Comparison of ENCODE assay signal across 17 cellular contexts in genomic region chr4:54844911-54845310, GRCh38.
DNase-seq lines count a peak whose midpoint lies in the region; ATAC-seq lines count a peak whose summit lies in the region.
"Had no signal": no experiment of that assay in that cellular context is flagged by ENCODE, and none has a peak within 500 bp of the region (broad histone marks: within the 10 kb centered on the region; RNA-seq: fewer than 3 reads in every experiment).

No MANE protein-coding gene starts in this region.

- no peaks in the 10 kb centered on the region for H3K79me1 ChIP-seq in neuronal stem cell (ENCODE audit: low read depth, low read length)

- H3K27me3 ChIP-seq in Karpas-422 (ENCODE audit: low read length) (no peaks in the 10 kb centered on the region), neuronal stem cell (ENCODE audit: control insufficient read depth in 3 of 3, insufficient read depth in 3 of 3, low read depth in 1 of 3, low read length in 3 of 3) (no peaks in the 10 kb centered on the region)
- H3K27me3 ChIP-seq: BLaER1 treated with 17β-estradiol and CSF1 and Interleukin-3, amounts not matched to agents 10 nM and 100 nM had no signal

- DNase-seq in DMS53 (lab: John Stamatoyannopoulos, UW) (peak; percentile 16), DMS53 treated with DMSO at 0.1 percent for 48 hours (lab: John Stamatoyannopoulos, UW; ENCODE audit: unreplicated experiment) (no peak), Karpas-422 (peak; percentile 28), neuronal stem cell (ENCODE audit: low spot score) (no peak), SHP77 treated with DMSO at 0.1 percent for 48 hours (lab: John Stamatoyannopoulos, UW) (no peak), Right ventricle myocardium inferior (ENCODE audit: missing footprints) (no peak), HK-2 (ENCODE audit: unreplicated experiment) (no peak)
- DNase-seq: AML-193; Caco-2; Calu3; CD4-positive, alpha-beta T cell; CD8-positive, alpha-beta T cell; GF-D8 had no signal

- H2AFZ ChIP-seq in Karpas-422 (ENCODE audit: low read length), result no peak overlapping the region
- H2AFZ ChIP-seq in neuronal stem cell (ENCODE audit: low read length), result no peak overlapping the region

- no peak overlapping the region for H2BK5ac ChIP-seq in neuronal stem cell (ENCODE audit: low read length)

- no peaks in the 10 kb centered on the region for H3K79me2 ChIP-seq in Karpas-422 (ENCODE audit: low read length)

- H2AK5ac ChIP-seq in neuronal stem cell (ENCODE audit: low read depth, low read length), result no peak overlapping the region

- H4K8ac ChIP-seq in neuronal stem cell (ENCODE audit: low read depth, low read length), result no peak overlapping the region

- H2BK12ac ChIP-seq in neuronal stem cell (ENCODE audit: low read length), result no peak overlapping the region

- H3K4me3 ChIP-seq in Karpas-422 (ENCODE audit: low read length), result peak overlapping the region; percentile 64
- H3K4me3 ChIP-seq in neuronal stem cell (ENCODE audit: low read length in 2 of 2), result no peak overlapping the region
- H3K4me3 ChIP-seq: A549; BLaER1 treated with 17β-estradiol and CSF1 and Interleukin-3, amounts not matched to agents 10 nM and 100 nM had no signal

- H3K14ac ChIP-seq in neuronal stem cell (ENCODE audit: low read length), result no peak overlapping the region

- peak overlapping the region; percentile 61 for H3K18ac ChIP-seq in neuronal stem cell (ENCODE audit: low read length)

- H3K9me3 ChIP-seq in Karpas-422 (ENCODE audit: low read length) (no peaks in the 10 kb centered on the region), neuronal stem cell (replicated peaks in 1 of 2; ENCODE audit: control insufficient read depth in 2 of 2, insufficient read depth in 1 of 2, low read depth in 1 of 2, low read length in 2 of 2) (no peaks in the 10 kb centered on the region)
- H3K9me3 ChIP-seq: A549; BLaER1 treated with 17β-estradiol and CSF1 and Interleukin-3, amounts not matched to agents 10 nM and 100 nM; Caco-2 had no signal

- no CpG with 5 or more reads among the region's 2 CpGs for WGBS in neuronal stem cell (ENCODE audit: extremely low coverage in 2 of 2, insufficient read length in 2 of 2, insufficient replicate concordance in 1 of 2), 2 donors

- no peak overlapping the region for H3K23ac ChIP-seq in neuronal stem cell (ENCODE audit: low read depth, low read length, poor library complexity)

- H4K20me1 ChIP-seq in Karpas-422 (ENCODE audit: insufficient read depth, low read depth, low read length), result no peaks in the 10 kb centered on the region
- H4K20me1 ChIP-seq: BLaER1 treated with 17β-estradiol and CSF1 and Interleukin-3, amounts not matched to agents 10 nM and 100 nM had no signal

- H3K4me2 ChIP-seq in Karpas-422 (ENCODE audit: low read depth, low read length, poor library complexity, severe bottlenecking), result peak overlapping the region; percentile 97
- H3K4me2 ChIP-seq in neuronal stem cell (ENCODE audit: insufficient read depth, low read length, poor library complexity, severe bottlenecking), result no peak overlapping the region
- H3K4me2 ChIP-seq: A549; BLaER1 treated with 17β-estradiol and CSF1 and Interleukin-3, amounts not matched to agents 10 nM and 100 nM had no signal

- no peak overlapping the region for H2BK15ac ChIP-seq in neuronal stem cell (ENCODE audit: low read length)

- H3K27ac ChIP-seq in Karpas-422 (ENCODE audit: low read length), result no peak overlapping the region
- H3K27ac ChIP-seq in neuronal stem cell (replicated peaks; ENCODE audit: low read length), result no peak overlapping the region
- H3K27ac ChIP-seq: 22Rv1; A549; BLaER1 treated with 17β-estradiol and CSF1 and Interleukin-3, amounts not matched to agents 10 nM and 100 nM; C4-2B had no signal

- H3K4me1 ChIP-seq in Karpas-422 (ENCODE audit: low read length) (peaks cover 64% of the 10 kb centered on the region), neuronal stem cell (ENCODE audit: control insufficient read depth in 2 of 2, insufficient read depth in 1 of 2, low read depth in 1 of 2, low read length in 2 of 2) (peaks cover 0 to 2% of the 10 kb centered on the region in 2 donors)
- H3K4me1 ChIP-seq: A549, Caco-2 had no signal

- no peaks in the 10 kb centered on the region for H3K36me3 ChIP-seq in Karpas-422 (ENCODE audit: insufficient read depth, low read length)
- H3K36me3 ChIP-seq in neuronal stem cell (replicated peaks in 1 of 2; ENCODE audit: control insufficient read depth in 2 of 2, insufficient read depth in 2 of 2, low read length in 2 of 2), result no peaks in the 10 kb centered on the region
- H3K36me3 ChIP-seq: BLaER1 treated with 17β-estradiol and CSF1 and Interleukin-3, amounts not matched to agents 10 nM and 100 nM had no signal

- no peak overlapping the region for H2BK120ac ChIP-seq in neuronal stem cell (ENCODE audit: low read depth, low read length)

- ATAC-seq in Right ventricle myocardium inferior, result no peak
- ATAC-seq: A549; CD8-positive, alpha-beta T cell had no signal

- H4K91ac ChIP-seq in neuronal stem cell (ENCODE audit: low read depth, low read length, poor library complexity), result no peak overlapping the region

- H3K4ac ChIP-seq in neuronal stem cell (ENCODE audit: low read length), result no peak overlapping the region

- peak overlapping the region; percentile 40; the same call in 1 of the 2 replicates for H3K9ac ChIP-seq in Karpas-422 (ENCODE audit: low read length)
- H3K9ac ChIP-seq in neuronal stem cell (ENCODE audit: low read depth, low read length, poor library complexity), result no peak overlapping the region
- H3K9ac ChIP-seq: BLaER1 treated with 17β-estradiol and CSF1 and Interleukin-3, amounts not matched to agents 10 nM and 100 nM had no signal

- intact Hi-C loops in Right ventricle myocardium inferior (cut with DNase I), result loop anchor here (10.0 kb wide), 1 partner anchor 160 kb away; no protein-coding TSS in a partner anchor

- no peaks in the 10 kb centered on the region for H3K9me2 ChIP-seq in Karpas-422 (replicated peaks; ENCODE audit: insufficient read depth, low read length)

Comparison
In these comparisons a context has a peak if more than half of its experiments do, and no peak if none do; other contexts are left out.
1. DNase-seq: peak in DMS53 (single experiment) and Karpas-422 (single experiment); none in DMS53 treated with DMSO at 0.1 percent for 48 hours (single experiment), neuronal stem cell (single experiment), SHP77 treated with DMSO at 0.1 percent for 48 hours (single experiment), Right ventricle myocardium inferior (single experiment) and HK-2 (single experiment).